ENCODE assay signal across 1 cellular context in the genomic region with DNA sequence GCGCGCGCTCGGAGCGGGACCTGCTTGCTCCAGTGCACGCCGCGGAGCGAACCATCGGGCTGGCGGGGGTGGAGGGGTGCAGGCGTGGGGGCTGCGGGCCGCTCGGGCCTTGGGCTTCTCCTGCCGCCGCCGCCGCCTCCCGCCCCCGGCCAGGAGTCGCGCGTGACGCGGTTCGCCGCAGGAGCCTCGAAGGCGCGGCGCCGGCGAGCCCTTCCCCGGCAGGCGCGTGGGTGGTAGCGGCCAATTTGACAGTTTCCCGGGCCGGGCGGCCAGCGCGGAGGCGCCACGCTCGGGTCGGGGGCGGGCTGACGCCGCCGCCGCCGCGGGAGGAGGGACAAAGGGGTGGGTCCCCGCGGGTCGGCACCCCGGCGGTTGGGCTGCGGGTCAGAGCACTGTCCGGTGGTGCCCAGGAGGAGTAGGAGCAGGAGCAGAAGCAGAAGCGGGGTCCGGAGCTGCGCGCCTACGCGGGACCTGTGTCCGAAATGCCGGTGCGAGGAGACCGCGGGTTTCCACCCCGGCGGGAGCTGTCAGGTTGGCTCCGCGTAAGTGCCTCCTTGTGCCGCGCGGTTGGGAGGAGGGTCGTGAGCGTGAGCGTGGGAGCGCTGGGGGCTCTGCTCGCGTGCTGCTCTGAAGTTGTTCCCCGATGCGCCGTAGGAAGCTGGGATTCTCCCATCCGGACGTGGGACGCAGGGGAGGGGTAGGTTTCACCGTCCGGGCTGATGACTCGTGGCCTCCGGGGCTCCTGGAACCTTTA.
A peak's percentile ranks its signal among the peaks of the same experiment; 100 is the strongest.
TF ChIP-seq lines count a peak whose summit lies in the region.

TJP2 (plus strand) TSS at position 387 of the 754 bp plus-strand sequence; CDS start at position 483, 96 bp downstream.

TF ChIP-seq in H1, 55 proteins besides CTCF, POLR2A, EP300 and RAD21 (continued from another document):
- peak; percentile 35; the same call in 1 of the 2 replicates for TF ChIP-seq MAX (IDR thresholded peaks at IDR 0.05)
- 0 out of 2 replicates have a peak, but pooled peaks have one; percentile 11 for TF ChIP-seq CREB1 (IDR thresholded peaks at IDR 0.05)
